In genomic region chr6:36701401-36701991, GRCh38 we compare ENCODE assay signal across 10 cellular contexts. TPM values are rescaled to one million over a fixed set of nuclear protein-coding genes. Genes with fewer than 3 reads are reported as not detected.
DNase-seq lines count a peak whose midpoint lies in the region; ATAC-seq, FAIRE-seq and TF ChIP-seq lines count a peak whose summit lies in the region.
"Had no signal": no experiment of that assay in that cellular context is flagged by ENCODE, and none has a peak within 500 bp of the region (broad histone marks: within the 10 kb centered on the region; RNA-seq: fewer than 3 reads in every experiment).

No MANE protein-coding gene starts in this region.

- no peak overlapping the region for H3K4me3 Mint-ChIP-seq in activated CD4-positive, alpha-beta T cell treated with anti-CD3 and anti-CD28 coated beads, Interleukin-2, amount 10 ng/mL, durations not matched to agents 24 days and 14 days
- no peak overlapping the region for H3K4me3 Mint-ChIP-seq in effector memory CD8-positive, alpha-beta T cell

- peak; percentile 51 for ATAC-seq in body of pancreas
- no peak for ATAC-seq in effector memory CD8-positive, alpha-beta T cell (replicated peaks)

- H3K27ac ChIP-seq in MM.1S (ENCODE audit: low read length) (no peak overlapping the region), body of pancreas (no peak overlapping the region), small intestine (ENCODE audit: low read depth in 1 of 2, low read length in 1 of 2) (no peak overlapping the region)
- H3K27ac ChIP-seq: BLaER1 had no signal

- H3K4me1 Mint-ChIP-seq in activated CD4-positive, alpha-beta T cell treated with anti-CD3 and anti-CD28 coated beads, Interleukin-2, amount 10 ng/mL, durations not matched to agents 24 days and 14 days = peaks cover 9% of the 10 kb centered on the region
- peaks cover 0 to 10% of the 10 kb centered on the region in 2 donors for H3K4me1 Mint-ChIP-seq in effector memory CD8-positive, alpha-beta T cell (ENCODE audit: low read depth in 2 of 2)

- no peak overlapping the region for H2AFZ ChIP-seq in MM.1S (ENCODE audit: low read length)

- intact Hi-C loops in activated CD4-positive, alpha-beta T cell treated with anti-CD3 and anti-CD28 coated beads, Interleukin-2, amount 10 ng/mL, durations not matched to agents 24 days and 14 days (cut with micrococcal nuclease) = no loop called here
- intact Hi-C loops in body of pancreas (cut with DNase I) = no loop called here

- no peaks in the 10 kb centered on the region for H3K4me1 ChIP-seq in MM.1S (ENCODE audit: low read length)
- H3K4me1 ChIP-seq in body of pancreas = no peaks in the 10 kb centered on the region
- peaks cover 0 to 2% of the 10 kb centered on the region in 2 donors for H3K4me1 ChIP-seq in small intestine (ENCODE audit: control insufficient read depth in 2 of 2, insufficient read depth in 1 of 2, low read depth in 1 of 2, low read length in 1 of 2)
- H3K4me1 ChIP-seq: BLaER1 had no signal

- no peak for TF ChIP-seq POLR2A in body of pancreas (IDR thresholded peaks at IDR 0.05)

- H3K27me3 ChIP-seq in MM.1S (replicated peaks; ENCODE audit: insufficient read depth, low read length) = no peaks in the 10 kb centered on the region
- H3K27me3 ChIP-seq in body of pancreas = no peaks in the 10 kb centered on the region
- H3K27me3 ChIP-seq in small intestine (ENCODE audit: control insufficient read depth in 2 of 2, insufficient read depth in 2 of 2, low read length in 2 of 2) = no peaks in the 10 kb centered on the region
- H3K27me3 ChIP-seq: BLaER1 had no signal

- no peak overlapping the region for H3K4me3 ChIP-seq in MM.1S (ENCODE audit: low read length)
- H3K4me3 ChIP-seq in body of pancreas = no peak overlapping the region
- H3K4me3 ChIP-seq in small intestine (ENCODE audit: low read depth in 1 of 2, low read length in 2 of 2) = no peak overlapping the region
- H3K4me3 ChIP-seq: BLaER1 had no signal

- peak; percentile 73 for DNase-seq in activated CD4-positive, alpha-beta T cell treated with anti-CD3 and anti-CD28 coated beads, Interleukin-2, amount 10 ng/mL, durations not matched to agents 24 days and 14 days
- DNase-seq in activated CD4-positive, alpha-beta T cell treated with anti-CD3 and anti-CD28 coated beads, Interleukin-2, amount 50 U/mL, for 4 hours = no peak
- DNase-seq in MM.1S (peak; percentile 34), body of pancreas (peak in 3 of 4 donors; percentile 43 to 52 (median 49)), small intestine (peak; percentile 52), GM03348 (ENCODE audit: low spot score) (no peak), CD1c-positive myeloid dendritic cell (ENCODE audit: extremely low spot score) (no peak)
- no peak for DNase-seq in effector memory CD8-positive, alpha-beta T cell
- DNase-seq: activated gamma-delta T cell had no signal

- H3K27me3 Mint-ChIP-seq in activated CD4-positive, alpha-beta T cell treated with anti-CD3 and anti-CD28 coated beads, Interleukin-2, amount 10 ng/mL, durations not matched to agents 24 days and 14 days = peaks cover 10% of the 10 kb centered on the region
- peaks cover 0 to 28% of the 10 kb centered on the region in 2 donors for H3K27me3 Mint-ChIP-seq in effector memory CD8-positive, alpha-beta T cell

- FAIRE-seq in small intestine (lab: Jason Lieb, UNC) = no peak

- H3K79me2 ChIP-seq in MM.1S (ENCODE audit: low read length) = no peaks in the 10 kb centered on the region

- H4K20me1 ChIP-seq in MM.1S (ENCODE audit: insufficient read depth, low read length) = no peaks in the 10 kb centered on the region
- H4K20me1 ChIP-seq: BLaER1 had no signal

- H3F3A ChIP-seq in MM.1S (ENCODE audit: insufficient read depth, low read length) = no peaks in the 10 kb centered on the region

- no peaks in the 10 kb centered on the region for H3K9me3 ChIP-seq in MM.1S (replicated peaks; ENCODE audit: insufficient read depth, low read length)
- no peaks in the 10 kb centered on the region for H3K9me3 ChIP-seq in body of pancreas
- no peaks in the 10 kb centered on the region for H3K9me3 ChIP-seq in small intestine (ENCODE audit: control insufficient read depth, low read depth)

- no peak overlapping the region for H3K9ac ChIP-seq in MM.1S (ENCODE audit: low read length)
- H3K9ac ChIP-seq: BLaER1 had no signal

- no peaks in the 10 kb centered on the region for H3K36me3 ChIP-seq in MM.1S (replicated peaks; ENCODE audit: insufficient read depth, low read length)
- H3K36me3 ChIP-seq in body of pancreas (replicated peaks in 1 of 2; ENCODE audit: insufficient read depth in 1 of 2, low read depth in 2 of 2) = no peaks in the 10 kb centered on the region
- H3K36me3 ChIP-seq in small intestine (ENCODE audit: control insufficient read depth in 2 of 2, insufficient read depth in 2 of 2, low read length in 2 of 2) = no peaks in the 10 kb centered on the region
- H3K36me3 ChIP-seq: BLaER1 had no signal

- WGBS in body of pancreas, 2 donors = 53 to 90% methylated on average over 3 of the region's 3 CpGs
- 84 to 93% (median 87%) methylated on average over 3 of the region's 3 CpGs for WGBS in small intestine, 3 donors

- H3K9me3 Mint-ChIP-seq in activated CD4-positive, alpha-beta T cell treated with anti-CD3 and anti-CD28 coated beads, Interleukin-2, amount 10 ng/mL, durations not matched to agents 24 days and 14 days = no peaks in the 10 kb centered on the region
- no peaks in the 10 kb centered on the region for H3K9me3 Mint-ChIP-seq in effector memory CD8-positive, alpha-beta T cell

- no peaks in the 10 kb centered on the region for H3K9me2 ChIP-seq in MM.1S (replicated peaks; ENCODE audit: insufficient read depth, low read length)

- H3K4me2 ChIP-seq in MM.1S (ENCODE audit: low read depth, low read length) = no peak overlapping the region
- H3K4me2 ChIP-seq: BLaER1 had no signal

- no peaks in the 10 kb centered on the region for H3K36me3 Mint-ChIP-seq in activated CD4-positive, alpha-beta T cell treated with anti-CD3 and anti-CD28 coated beads, Interleukin-2, amount 10 ng/mL, durations not matched to agents 24 days and 14 days (ENCODE audit: low read depth)
- H3K36me3 Mint-ChIP-seq in effector memory CD8-positive, alpha-beta T cell (ENCODE audit: insufficient read depth) = no peaks in the 10 kb centered on the region

- no peak overlapping the region for H3K27ac Mint-ChIP-seq in activated CD4-positive, alpha-beta T cell treated with anti-CD3 and anti-CD28 coated beads, Interleukin-2, amount 10 ng/mL, durations not matched to agents 24 days and 14 days
- H3K27ac Mint-ChIP-seq in effector memory CD8-positive, alpha-beta T cell = no peak overlapping the region

- peak; percentile 48 for TF ChIP-seq CTCF in MM.1S (IDR thresholded peaks at IDR 0.05; ENCODE audit: low read length)
- TF ChIP-seq CTCF in body of pancreas (IDR thresholded peaks at IDR 0.05) = peak in 4 of 7 experiments; percentile 25 to 51 (median 38)

RNA-seq across cellular contexts. Expression of gene RAB44, which starts 3.9 kb away (rescaled TPM):
- 0.07 TPM in 1 of 2 replicates, not detected in the other for total RNA-seq in activated CD4-positive, alpha-beta T cell treated with anti-CD3 and anti-CD28 coated beads, Interleukin-2, amount 10 ng/mL, durations not matched to agents 24 days and 14 days
- total RNA-seq in body of pancreas = under 1 TPM in 1 of 2 donors, not detected in 1; 0.26 TPM
- polyA plus RNA-seq in small intestine = under 1 TPM in 2 of 3 donors, not detected in 1; 0.18 to 0.22 TPM

RNA-seq across cellular contexts. Expression of gene CDKN1A, which starts 23.0 kb away (rescaled TPM):
- total RNA-seq in activated CD4-positive, alpha-beta T cell treated with anti-CD3 and anti-CD28 coated beads, Interleukin-2, amount 10 ng/mL, durations not matched to agents 24 days and 14 days = 77.8 and 82.7 TPM in 2 replicates
- 10 to 100 TPM; 75.2 to 84.3 TPM for total RNA-seq in body of pancreas
- polyA plus RNA-seq in small intestine = 100 to 1,000 TPM in 2 of 3 donors, 10 to 100 TPM in 1; 96.8 to 464 (median 327) TPM

Comparison
In these comparisons a context has a peak if more than half of its experiments do, and no peak if none do; other contexts are left out.
1. DNase-seq: peak in activated CD4-positive, alpha-beta T cell treated with anti-CD3 and anti-CD28 coated beads, Interleukin-2, amount 10 ng/mL, durations not matched to agents 24 days and 14 days (single experiment), MM.1S (single experiment), body of pancreas (3 of 4) and small intestine (single experiment); none in activated CD4-positive, alpha-beta T cell treated with anti-CD3 and anti-CD28 coated beads, Interleukin-2, amount 50 U/mL, for 4 hours (0 of 2), GM03348 (single experiment), effector memory CD8-positive, alpha-beta T cell (0 of 3) and CD1c-positive myeloid dendritic cell (single experiment).